Comparison of ENCODE assay signal across 17 cellular contexts in the genomic region with DNA sequence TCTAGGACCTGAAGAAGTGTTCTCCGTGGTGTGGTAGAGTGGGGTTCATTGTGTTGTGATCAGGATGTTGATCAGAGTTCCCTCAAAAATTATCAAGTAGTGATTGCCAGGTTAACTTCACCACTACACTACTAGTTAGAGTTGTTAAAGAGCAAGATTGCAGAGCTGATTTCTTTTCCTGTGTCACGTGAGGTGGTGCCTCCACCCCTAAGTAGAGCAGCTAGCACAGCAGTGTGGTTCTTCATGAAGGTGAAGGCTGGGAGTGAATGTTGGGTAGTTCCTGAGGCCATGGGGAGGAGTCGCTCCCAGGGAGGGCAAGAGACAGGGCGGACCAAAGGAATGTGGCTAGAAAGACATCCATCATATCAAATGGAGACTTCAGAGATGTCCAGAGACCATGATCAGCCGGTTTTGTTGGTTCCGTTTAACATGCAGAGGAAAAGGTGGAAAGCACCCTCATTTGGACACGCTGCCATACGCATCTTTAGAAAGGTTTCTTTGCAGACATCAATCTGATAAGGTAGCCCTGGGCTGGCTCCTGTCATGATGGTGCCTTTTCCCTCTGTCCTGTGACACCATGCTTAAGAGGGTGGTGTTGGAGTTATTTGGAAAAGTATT.
DNase-seq lines count a peak whose midpoint lies in the region; ATAC-seq and TF ChIP-seq lines count a peak whose summit lies in the region.
"Had no signal": no experiment of that assay in that cellular context is flagged by ENCODE, and none has a peak within 500 bp of the region (broad histone marks: within the 10 kb centered on the region; RNA-seq: fewer than 3 reads in every experiment).

No MANE protein-coding gene starts in this region.

- DNase-seq in MCF 10A (ENCODE audit: unreplicated experiment) (no peak), breast epithelium (ENCODE audit: low spot score in 2 of 2) (no peak), esophagus squamous epithelium (lab: John Stamatoyannopoulos, UW) (no peak), suprapubic skin (ENCODE audit: low spot score in 2 of 2) (peak in 1 of 2 donors; percentile 45), mucosa of descending colon (no peak)
- DNase-seq in naive thymus-derived CD8-positive, alpha-beta T cell: no peak
- DNase-seq: AML-193; Caco-2; CD4-positive, alpha-beta T cell; DMS153; DMS79; GDM1; H9 had no signal

- POLR2A ChIA-PET in MCF 10A (lab: Yijun Ruan, JAX): interaction anchor here (1.6 to 7.1 kb wide), 4 partner anchors 11 to 145 kb away, joined by 5 to 116 read pairs (median 46); no protein-coding TSS in a partner anchor
- POLR2A ChIA-PET in naive thymus-derived CD8-positive, alpha-beta T cell (lab: Charles Lee): no interaction called here

- 73 to 85% methylated on average over 7 to 8 of the region's 8 CpGs for WGBS in esophagus squamous epithelium, 2 donors
- 63% methylated on average over 8 of the region's 8 CpGs for WGBS in suprapubic skin

- H3K27ac Mint-ChIP-seq in MCF 10A (ENCODE audit: low read depth, unreplicated experiment): peak overlapping the region; percentile 74
- H3K27ac Mint-ChIP-seq in naive thymus-derived CD8-positive, alpha-beta T cell: peak overlapping the region in 1 of 10 donors; percentile 60
- H3K27ac Mint-ChIP-seq: CD4-positive, alpha-beta T cell; H9 had no signal

- H3K27me3 ChIP-seq in breast epithelium (no peaks in the 10 kb centered on the region), esophagus squamous epithelium (peaks cover 0 to 13% (median 0%) of the 10 kb centered on the region in 4 donors), suprapubic skin (peaks cover 2% of the 10 kb centered on the region)

- no peak overlapping the region for H3K27ac ChIP-seq in breast epithelium
- peak overlapping the region in 3 of 4 donors; percentile 18 to 66 (median 63) for H3K27ac ChIP-seq in esophagus squamous epithelium
- peak overlapping the region; percentile 72 for H3K27ac ChIP-seq in suprapubic skin
- H3K27ac ChIP-seq: 22Rv1, A549, C4-2B had no signal

- H3K36me3 Mint-ChIP-seq in MCF 10A (ENCODE audit: insufficient read depth, unreplicated experiment): no peaks in the 10 kb centered on the region
- H3K36me3 Mint-ChIP-seq in naive thymus-derived CD8-positive, alpha-beta T cell: no peaks in the 10 kb centered on the region

- ATAC-seq in HG03039 (IDR thresholded peaks at IDR 0.05; ENCODE audit: unreplicated experiment): no peak
- no peak for ATAC-seq in naive thymus-derived CD8-positive, alpha-beta T cell
- ATAC-seq in mucosa of descending colon: no peak
- ATAC-seq: A549 had no signal

- peaks cover 36% of the 10 kb centered on the region for H3K4me1 Mint-ChIP-seq in MCF 10A (ENCODE audit: insufficient read depth, unreplicated experiment)
- H3K4me1 Mint-ChIP-seq in naive thymus-derived CD8-positive, alpha-beta T cell: no peaks in the 10 kb centered on the region

- no peak overlapping the region for H3K4me3 Mint-ChIP-seq in MCF 10A (ENCODE audit: unreplicated experiment)
- H3K4me3 Mint-ChIP-seq in naive thymus-derived CD8-positive, alpha-beta T cell: no peak overlapping the region
- H3K4me3 Mint-ChIP-seq: CD4-positive, alpha-beta T cell; H9 had no signal

- intact Hi-C loops in MCF 10A (cut with micrococcal nuclease) (no loop called here), breast epithelium (cut with DNase I; ENCODE audit: low total_unique reads) (no loop called here), esophagus squamous epithelium (cut with DNase I) (no loop called here), mucosa of descending colon (cut with DNase I, micrococcal nuclease) (no loop called here)

- H3K36me3 ChIP-seq in breast epithelium (no peaks in the 10 kb centered on the region), esophagus squamous epithelium (no peaks in the 10 kb centered on the region), suprapubic skin (no peaks in the 10 kb centered on the region), mucosa of descending colon (ENCODE audit: low read depth) (no peaks in the 10 kb centered on the region)

- H3K9me3 Mint-ChIP-seq in MCF 10A (ENCODE audit: unreplicated experiment): no peaks in the 10 kb centered on the region
- peaks cover 0 to 3% (median 0%) of the 10 kb centered on the region in 9 donors for H3K9me3 Mint-ChIP-seq in naive thymus-derived CD8-positive, alpha-beta T cell
- H3K9me3 Mint-ChIP-seq: CD4-positive, alpha-beta T cell had no signal

- H3K9me3 ChIP-seq in breast epithelium (no peaks in the 10 kb centered on the region), esophagus squamous epithelium (no peaks in the 10 kb centered on the region), suprapubic skin (no peaks in the 10 kb centered on the region), mucosa of descending colon (no peaks in the 10 kb centered on the region)
- H3K9me3 ChIP-seq: A549, Caco-2 had no signal

- no peaks in the 10 kb centered on the region for H3K4me1 ChIP-seq in breast epithelium
- peaks cover 0 to 40% (median 5%) of the 10 kb centered on the region in 3 donors for H3K4me1 ChIP-seq in esophagus squamous epithelium
- peaks cover 28% of the 10 kb centered on the region for H3K4me1 ChIP-seq in suprapubic skin
- H3K4me1 ChIP-seq in mucosa of descending colon (ENCODE audit: low read depth): no peaks in the 10 kb centered on the region
- H3K4me1 ChIP-seq: Caco-2 had no signal

- BruUV-seq in MCF 10A (replicated peaks; lab: Mats Ljungman, UMichigan): no TSS peak

- no peak for TF ChIP-seq EP300 in suprapubic skin (IDR thresholded peaks at IDR 0.05)

- no peaks in the 10 kb centered on the region for H3K27me3 Mint-ChIP-seq in MCF 10A (ENCODE audit: insufficient read depth, unreplicated experiment)
- peaks cover 21 to 53% (median 27%) of the 10 kb centered on the region in 5 donors for H3K27me3 Mint-ChIP-seq in naive thymus-derived CD8-positive, alpha-beta T cell

- TF ChIP-seq CTCF in MCF 10A (IDR thresholded peaks at IDR 0.05; ENCODE audit: unreplicated experiment) (no peak), breast epithelium (IDR thresholded peaks at IDR 0.05) (no peak), esophagus squamous epithelium (IDR thresholded peaks at IDR 0.05) (no peak), suprapubic skin (IDR thresholded peaks at IDR 0.05) (no peak), mucosa of descending colon (IDR thresholded peaks at IDR 0.05) (no peak)

- H3K4me3 ChIP-seq in breast epithelium: no peak overlapping the region
- H3K4me3 ChIP-seq in esophagus squamous epithelium: no peak overlapping the region
- H3K4me3 ChIP-seq in suprapubic skin: no peak overlapping the region
- H3K4me3 ChIP-seq in mucosa of descending colon: no peak overlapping the region
- H3K4me3 ChIP-seq: A549 had no signal

- CTCF ChIA-PET in MCF 10A (lab: Yijun Ruan, JAX): interaction anchor here (0.7 to 1.2 kb wide), 3 partner anchors 17 to 109 kb away, joined by 3 read pairs; no protein-coding TSS in a partner anchor

- no peak for TF ChIP-seq POLR2A in breast epithelium (IDR thresholded peaks at IDR 0.05)
- no peak for TF ChIP-seq POLR2A in esophagus squamous epithelium (IDR thresholded peaks at IDR 0.05)
- TF ChIP-seq POLR2A in suprapubic skin (IDR thresholded peaks at IDR 0.05): no peak

Comparison
In these comparisons a context has a peak if more than half of its experiments do, and no peak if none do; other contexts are left out.
1. H3K27ac ChIP-seq: peak in esophagus squamous epithelium (3 of 4) and suprapubic skin (single experiment); none in breast epithelium (0 of 2).